Comparison of ENCODE assay signal across 19 cellular contexts in the genomic region with DNA sequence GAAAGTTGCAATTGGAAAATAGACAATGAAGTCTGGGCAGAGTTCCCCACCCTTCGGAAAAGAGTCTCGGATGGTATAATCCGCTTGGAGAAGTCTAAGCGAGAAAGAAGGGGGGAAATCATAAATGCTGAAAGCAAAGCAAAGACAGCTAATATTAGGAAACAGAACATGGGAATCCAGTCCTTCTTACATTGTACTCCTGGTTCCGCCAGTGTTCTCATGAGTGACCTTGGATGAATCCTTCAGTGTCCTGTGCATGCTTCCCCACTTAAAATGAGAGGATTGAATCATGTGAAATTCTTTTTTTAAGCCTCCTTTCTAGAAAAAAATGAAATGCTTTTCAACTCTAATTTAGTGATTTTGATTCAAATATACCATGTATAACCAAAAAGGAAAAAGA.
DNase-seq lines count a peak whose midpoint lies in the region; ATAC-seq and TF ChIP-seq lines count a peak whose summit lies in the region.
"Had no signal": no experiment of that assay in that cellular context is flagged by ENCODE, and none has a peak within 500 bp of the region (broad histone marks: within the 10 kb centered on the region; RNA-seq: fewer than 3 reads in every experiment).

No MANE protein-coding gene starts in this region.

- no peak for TF ChIP-seq CTCF in VCaP (conservative IDR thresholded peaks at IDR 0.05)
- TF ChIP-seq CTCF in fibroblast of lung (conservative IDR thresholded peaks at IDR 0.05 in 1 of 2, IDR thresholded peaks at IDR 0.05 in 1 of 2; ENCODE audit: low read depth in 1 of 2, low read length in 2 of 2), result no peak
- TF ChIP-seq CTCF in thyroid gland (IDR thresholded peaks at IDR 0.05), result no peak
- no peak for TF ChIP-seq CTCF in omental fat pad (IDR thresholded peaks at IDR 0.05)

- WGBS in thyroid gland, 2 donors, result 60 to 76% methylated on average over 5 of the region's 5 CpGs

- no peak overlapping the region for H3K4me2 ChIP-seq in fibroblast of lung (ENCODE audit: extremely low read depth, insufficient read depth, low read length)
- H3K4me2 ChIP-seq: PC-9 had no signal

- no peak overlapping the region for H3K9ac ChIP-seq in fibroblast of lung (ENCODE audit: insufficient read depth, low read length)
- H3K9ac ChIP-seq: parathyroid adenoma had no signal

- H3K4me1 ChIP-seq in fibroblast of lung (ENCODE audit: control insufficient read depth, extremely low read depth, insufficient read depth, low read length) (peaks cover 4% of the 10 kb centered on the region), muscle layer of duodenum (ENCODE audit: control insufficient read depth in 1 of 2, insufficient read depth in 2 of 2, low read length in 2 of 2) (peaks cover 6 to 8% of the 10 kb centered on the region in 2 donors), thyroid gland (peaks cover 4 to 20% of the 10 kb centered on the region in 2 donors)
- H3K4me1 ChIP-seq: parathyroid adenoma had no signal

- H3K79me2 ChIP-seq in fibroblast of lung (ENCODE audit: control insufficient read depth, insufficient read depth, low read length), result no peaks in the 10 kb centered on the region
- H3K79me2 ChIP-seq: parathyroid adenoma had no signal

- H3K27me3 ChIP-seq in fibroblast of lung (ENCODE audit: control insufficient read depth, insufficient read depth, low read length) (no peaks in the 10 kb centered on the region), muscle layer of duodenum (ENCODE audit: low read depth, low read length) (no peaks in the 10 kb centered on the region), thyroid gland (no peaks in the 10 kb centered on the region)
- H3K27me3 ChIP-seq: body of pancreas had no signal

- H3K9me3 ChIP-seq in fibroblast of lung (ENCODE audit: control insufficient read depth, insufficient read depth, low read depth, low read length), result no peaks in the 10 kb centered on the region
- H3K9me3 ChIP-seq in muscle layer of duodenum (ENCODE audit: control insufficient read depth in 1 of 2, low read length in 2 of 2), result no peaks in the 10 kb centered on the region
- no peaks in the 10 kb centered on the region for H3K9me3 ChIP-seq in thyroid gland
- H3K9me3 ChIP-seq: body of pancreas, mucosa of descending colon had no signal

- H2AFZ ChIP-seq in fibroblast of lung (ENCODE audit: low read length), result no peak overlapping the region
- H2AFZ ChIP-seq: parathyroid adenoma, PC-9 had no signal

- no peak overlapping the region for H3K4me3 ChIP-seq in fibroblast of lung (replicated peaks in 1 of 4; ENCODE audit: control extremely low read depth in 1 of 4, insufficient read depth in 1 of 4, low read depth in 3 of 4, low read length in 4 of 4)
- H3K4me3 ChIP-seq in muscle layer of duodenum (ENCODE audit: low read depth in 1 of 2, low read length in 2 of 2), result no peak overlapping the region
- no peak overlapping the region for H3K4me3 ChIP-seq in thyroid gland (replicated peaks in 1 of 3)
- H3K4me3 ChIP-seq: body of pancreas, mucosa of descending colon, PC-9 had no signal

- peak overlapping the region; percentile 60 for H3K27ac ChIP-seq in VCaP
- peak overlapping the region; percentile 55 for H3K27ac ChIP-seq in fibroblast of lung (ENCODE audit: insufficient read depth, low read length)
- peak overlapping the region; percentile 42 for H3K27ac ChIP-seq in muscle layer of duodenum (ENCODE audit: low read length)
- H3K27ac ChIP-seq in thyroid gland, result peak overlapping the region in 2 of 3 donors; percentile 44 to 58
- H3K27ac ChIP-seq: parathyroid adenoma, PC-9, WERI-Rb-1 had no signal

- intact Hi-C loops in thyroid gland (cut with DNase I), result no loop called here

- H4K20me1 ChIP-seq in fibroblast of lung (ENCODE audit: control insufficient read depth, extremely low read depth, insufficient read depth, low read length), result no peaks in the 10 kb centered on the region

- no peak for TF ChIP-seq POLR2A in thyroid gland (IDR thresholded peaks at IDR 0.05)

- DNase-seq in fibroblast of lung (ENCODE audit: low read depth in 2 of 2) (no peak), thyroid gland (no peak), OCI-M1 (lab: John Stamatoyannopoulos, UW) (no peak), omental fat pad (ENCODE audit: low spot score) (no peak)
- DNase-seq: activated gamma-delta T cell, AML-193, GF-D8, islet precursor cell, NCI-H1930, NCI-H526, PC-9, WERI-Rb-1 had no signal

- no peak for ATAC-seq in HG02973 (IDR thresholded peaks at IDR 0.05; ENCODE audit: unreplicated experiment)
- no peak for ATAC-seq in HG02610 (IDR thresholded peaks at IDR 0.05; ENCODE audit: unreplicated experiment)
- no peak for ATAC-seq in omental fat pad (ENCODE audit: low FRiP score)

- H3K36me3 ChIP-seq in fibroblast of lung (ENCODE audit: control insufficient read depth, insufficient read depth, low read length) (no peaks in the 10 kb centered on the region), muscle layer of duodenum (ENCODE audit: control insufficient read depth in 1 of 2, insufficient read depth in 2 of 2, low read length in 2 of 2) (no peaks in the 10 kb centered on the region), thyroid gland (no peaks in the 10 kb centered on the region)
- H3K36me3 ChIP-seq: WERI-Rb-1 had no signal
